ENCODE assay signal across 8 cellular contexts in genomic region chr16:30122621-30123160, GRCh38. TPM values are rescaled to one million over a fixed set of nuclear protein-coding genes. Genes with fewer than 3 reads are reported as not detected.
DNase-seq lines count a peak whose midpoint lies in the region; ATAC-seq, FAIRE-seq and TF ChIP-seq lines count a peak whose summit lies in the region.

No MANE protein-coding gene starts in this region.

- peak overlapping the region; percentile 38 for H3K4ac ChIP-seq in H1 (replicated peaks; ENCODE audit: insufficient read length, low read depth, low read length)

- H2BK12ac ChIP-seq in H1 (ENCODE audit: low read depth, low read length) = peak overlapping the region; percentile 68; the same call in 1 of the 2 replicates

- H3K27ac ChIP-seq in H1 (ENCODE audit: low read depth, low read length) = no peak overlapping the region
- peak overlapping the region; percentile 92 for H3K27ac ChIP-seq in muscle layer of duodenum (ENCODE audit: low read length)

- H3K14ac ChIP-seq in H1 (ENCODE audit: insufficient read length) = no peak overlapping the region

- FAIRE-seq in H1 (lab: Jason Lieb, UNC) = no peak

- no peak for TF ChIP-seq EP300 in H1 (IDR thresholded peaks at IDR 0.05; ENCODE audit: borderline replicate concordance in 1 of 2, low read depth in 2 of 2, low read length in 2 of 2)

- H3K27me3 ChIP-seq in H1 (replicated peaks in 1 of 4; ENCODE audit: control insufficient read depth in 3 of 4, extremely low read depth in 1 of 4, insufficient read depth in 3 of 4, low read length in 3 of 4) (peaks cover 0 to 2% (median under 1%) of the 10 kb centered on the region in 4 experiments; a peak in 1 of 7 replicates), muscle layer of duodenum (ENCODE audit: low read depth, low read length) (no peaks in the 10 kb centered on the region)

- H2BK20ac ChIP-seq in H1 (ENCODE audit: low read length) = no peak overlapping the region

- H3K36me3 ChIP-seq in H1 (ENCODE audit: control insufficient read depth in 2 of 4, insufficient read depth in 4 of 4, low read length in 3 of 4) (peaks cover 0 to 4% (median 0%) of the 10 kb centered on the region in 4 experiments; a peak in 1 of 8 replicates), muscle layer of duodenum (ENCODE audit: control insufficient read depth in 1 of 2, insufficient read depth in 2 of 2, low read length in 2 of 2) (peaks cover 15 to 25% of the 10 kb centered on the region in 2 donors)

- H4K91ac ChIP-seq in H1 (replicated peaks; ENCODE audit: insufficient read length, low read length) = peak overlapping the region; percentile 95

- H2AFZ ChIP-seq in H1 (ENCODE audit: low read length) = 0 out of 2 replicates have a peak overlapping the region, but pooled peaks have one; percentile 54

- CTCF ChIA-PET in H1 (lab: Charles Lee; ENCODE audit: partially characterized antibody) = interaction anchor here (2.5 to 4.2 kb wide), 2 partner anchors 10 to 11 kb away, joined by 20 to 30 read pairs; partner anchors contain the start of gene GDPD3

- H3K23me2 ChIP-seq in H1 (ENCODE audit: low read depth, low read length) = peaks cover 8% of the 10 kb centered on the region; the same call in 1 of the 2 replicates

- peak overlapping the region; percentile 33 for H2BK120ac ChIP-seq in H1 (replicated peaks; ENCODE audit: low read depth, low read length)

- H3K4me1 ChIP-seq in H1 (replicated peaks in 1 of 4; ENCODE audit: control insufficient read depth in 3 of 4, insufficient read depth in 4 of 4, low read length in 3 of 4) (peaks cover 0 to 6% (median 2%) of the 10 kb centered on the region in 4 experiments; a peak in 4 of 7 replicates), muscle layer of duodenum (ENCODE audit: control insufficient read depth in 1 of 2, insufficient read depth in 2 of 2, low read length in 2 of 2) (peaks cover 11 to 12% of the 10 kb centered on the region in 2 donors)

- H3K23ac ChIP-seq in H1 (ENCODE audit: insufficient read length) = no peak overlapping the region

- H4K5ac ChIP-seq in H1 (ENCODE audit: insufficient read length, low read depth, low read length) = peak overlapping the region; percentile 40

- H2AK5ac ChIP-seq in H1 (ENCODE audit: low read depth, low read length) = no peak overlapping the region

- H3K18ac ChIP-seq in H1 (ENCODE audit: extremely low read depth, low read length) = no peak overlapping the region; the same call in 1 of the 2 replicates

- no peaks in the 10 kb centered on the region for H3K9me3 ChIP-seq in H1 (ENCODE audit: insufficient read depth in 2 of 2, low read depth in 1 of 2, low read length in 1 of 2)
- no peaks in the 10 kb centered on the region for H3K9me3 ChIP-seq in muscle layer of duodenum (ENCODE audit: control insufficient read depth in 1 of 2, low read length in 2 of 2)

- TF ChIP-seq CTCF in H1 (IDR thresholded peaks at IDR 0.05; ENCODE audit: control extremely low read depth in 1 of 3, insufficient read depth in 1 of 3, low read depth in 1 of 3, low read length in 3 of 3) = no peak

- H3K9ac ChIP-seq in H1 (replicated peaks in 1 of 4; ENCODE audit: extremely low read depth in 1 of 4, low read depth in 3 of 4, low read length in 3 of 4) = peak overlapping the region in 1 of 4 experiments; percentile 46; a peak in 3 of 7 replicates

- WGBS in H1 (ENCODE audit: extremely low coverage in 1 of 2, insufficient coverage in 1 of 2, insufficient read length in 1 of 2, insufficient replicate concordance in 2 of 2, low coverage in 1 of 2, low lambda C conversion rate in 2 of 2, missing lambda C conversion rate in 1 of 2), 2 experiments = 7% methylated on average over 8 of the region's 41 CpGs; no CpG with 5 or more reads in 1 of the 2 experiments

- peak; percentile 70 for DNase-seq in NCI-H82 (lab: John Stamatoyannopoulos, UW)
- no peak for DNase-seq in NCI-H82 treated with DMSO at 0.1 percent for 48 hours (lab: John Stamatoyannopoulos, UW; ENCODE audit: unreplicated experiment)
- DNase-seq in H1 (ENCODE audit: low read depth in 1 of 2, low spot score in 2 of 2) = no peak
- DNase-seq in NCI-H774 (lab: John Stamatoyannopoulos, UW) = no peak
- no peak for DNase-seq in SHP77 treated with DMSO at 0.1 percent for 48 hours (lab: John Stamatoyannopoulos, UW)
- no peak for DNase-seq in cerebellum (ENCODE audit: low spot score)

- no peaks in the 10 kb centered on the region for H4K20me1 ChIP-seq in H1 (replicated peaks in 1 of 2; ENCODE audit: control insufficient read depth in 1 of 2, insufficient read depth in 2 of 2, low read length in 2 of 2)

- H2BK15ac ChIP-seq in H1 (ENCODE audit: low read length) = no peak overlapping the region

- H3K4me3 ChIP-seq in H1 (ENCODE audit: extremely low read depth in 1 of 4, insufficient read depth in 2 of 4, low read depth in 3 of 4, low read length in 4 of 4) = peak overlapping the region; percentile 54 to 74 (median 62)
- peak overlapping the region; percentile 72 to 77 for H3K4me3 ChIP-seq in muscle layer of duodenum (ENCODE audit: low read depth in 1 of 2, low read length in 2 of 2)

- TF ChIP-seq RAD21 in H1 (IDR thresholded peaks at IDR 0.05 in 1 of 2, conservative IDR thresholded peaks at IDR 0.05 in 1 of 2; ENCODE audit: low read depth in 2 of 2, low read length in 2 of 2) = no peak

- peak overlapping the region; percentile 94 for H3K56ac ChIP-seq in H1 (replicated peaks; ENCODE audit: insufficient read length, low read depth, low read length)

- peak in 1 of 2 experiments; percentile 22; a peak in 1 of 3 replicates for TF ChIP-seq POLR2A in H1 (IDR thresholded peaks at IDR 0.05; ENCODE audit: control extremely low read depth in 1 of 2, low read depth in 2 of 2, low read length in 2 of 2)

- peak overlapping the region; percentile 78; the same call in 1 of the 2 replicates for H2BK5ac ChIP-seq in H1 (ENCODE audit: low read depth, low read length)

- H3K4me2 ChIP-seq in H1 (ENCODE audit: insufficient read depth in 1 of 2, low read depth in 2 of 2, low read length in 2 of 2) = peak overlapping the region; percentile 65 to 92

- no peaks in the 10 kb centered on the region for H3K79me1 ChIP-seq in H1 (ENCODE audit: low read depth, low read length)

- POLR2A ChIA-PET in H1 (lab: Charles Lee; ENCODE audit: partially characterized antibody) = interaction anchor here (0.6 kb wide), 1 partner anchor 41 kb away, joined by 3 read pairs; no protein-coding TSS in a partner anchor

- no peak overlapping the region; the same call in 1 of the 2 replicates for H4K8ac ChIP-seq in H1 (ENCODE audit: extremely low read depth, insufficient read depth, low read length)

- H3K79me2 ChIP-seq in H1 (ENCODE audit: control insufficient read depth in 1 of 2, insufficient read depth in 2 of 2, low read length in 2 of 2) = no peaks in the 10 kb centered on the region

- ATAC-seq in SK-N-SH treated with all-trans-retinoic acid at 6 μM for 48 hours = peak; percentile 36

RNA-seq across cellular contexts. Expression of gene MAPK3, which starts 0.3 kb away (rescaled TPM):
- 28.7 and 40.1 TPM in 2 replicates for total RNA-seq in H1 (2021; fragmentation: NEBNext Ultra II Directional; extraction: Animal tissue kit (Norgen Biotek cat#: 25700))
- 67.9 and 96.1 TPM in 2 replicates for polyA plus RNA-seq in H1 (2011; rRNA removed)
- 37.9 TPM for polyA plus RNA-seq in H1 (2011; cell fraction: cytosol; rRNA removed)
- polyA plus RNA-seq in H1 (2011; cell fraction: nucleus; rRNA removed) = 60.8 TPM
- 26.6 to 38.0 TPM (median 31.9 TPM) in 4 replicates for polyA plus RNA-seq in H1 (2012, experiment 1 of 2)
- 49.5 TPM for polyA plus RNA-seq in H1 (2012, experiment 2 of 2)
- 38.1 TPM for polyA plus RNA-seq in H1 (2013, experiment 1 of 2)
- polyA plus RNA-seq in H1 (2013, experiment 2 of 2) = 43.5 TPM
- 17.3 and 24.2 TPM in 2 replicates for polyA minus RNA-seq in H1 (2011; rRNA and poly(A)+ RNA removed)
- polyA minus RNA-seq in H1 (2011; cell fraction: cytosol; rRNA and poly(A)+ RNA removed) = 11.2 TPM
- polyA minus RNA-seq in H1 (2011; cell fraction: nucleus; rRNA and poly(A)+ RNA removed) = 17.0 TPM
- total RNA-seq in cerebellum = 16.4 TPM

RNA-seq across cellular contexts. Expression of gene GDPD3, which starts 9.4 kb away (rescaled TPM):
- total RNA-seq in H1 (2021; fragmentation: NEBNext Ultra II Directional; extraction: Animal tissue kit (Norgen Biotek cat#: 25700)) = 1.5 TPM in 1 of 2 replicates, not detected in the other
- polyA plus RNA-seq in H1 (2011; rRNA removed) = 0.20 and 0.30 TPM in 2 replicates
- 0.35 TPM for polyA plus RNA-seq in H1 (2011; cell fraction: cytosol; rRNA removed)
- polyA plus RNA-seq in H1 (2011; cell fraction: nucleus; rRNA removed) = 1.7 TPM
- polyA plus RNA-seq in H1 (2012, experiment 1 of 2) = 1.9 to 4.0 TPM (median 2.5 TPM) in 4 replicates
- polyA plus RNA-seq in H1 (2012, experiment 2 of 2) = 0.29 TPM
- 1.3 TPM for polyA plus RNA-seq in H1 (2013, experiment 1 of 2)
- 1.7 TPM for polyA plus RNA-seq in H1 (2013, experiment 2 of 2)
- not detected in 2 replicates for polyA minus RNA-seq in H1 (2011; rRNA and poly(A)+ RNA removed)
- not detected for polyA minus RNA-seq in H1 (2011; cell fraction: cytosol; rRNA and poly(A)+ RNA removed)
- not detected for polyA minus RNA-seq in H1 (2011; cell fraction: nucleus; rRNA and poly(A)+ RNA removed)
- 1.1 TPM for total RNA-seq in cerebellum

RNA-seq across cellular contexts. Expression of gene YPEL3, which starts 26.7 kb away (rescaled TPM):
- 40.3 and 43.2 TPM in 2 replicates for total RNA-seq in H1 (2021; fragmentation: NEBNext Ultra II Directional; extraction: Animal tissue kit (Norgen Biotek cat#: 25700))
- polyA plus RNA-seq in H1 (2011; rRNA removed) = 53.3 and 91.8 TPM in 2 replicates
- 49.2 TPM for polyA plus RNA-seq in H1 (2011; cell fraction: cytosol; rRNA removed)
- 126 TPM for polyA plus RNA-seq in H1 (2011; cell fraction: nucleus; rRNA removed)
- 53.5 to 72.5 TPM (median 65.8 TPM) in 4 replicates for polyA plus RNA-seq in H1 (2012, experiment 1 of 2)
- 62.9 TPM for polyA plus RNA-seq in H1 (2012, experiment 2 of 2)
- polyA plus RNA-seq in H1 (2013, experiment 1 of 2) = 35.3 TPM
- 36.6 TPM for polyA plus RNA-seq in H1 (2013, experiment 2 of 2)
- polyA minus RNA-seq in H1 (2011; rRNA and poly(A)+ RNA removed) = 10.7 and 15.9 TPM in 2 replicates
- 17.5 TPM for polyA minus RNA-seq in H1 (2011; cell fraction: cytosol; rRNA and poly(A)+ RNA removed)
- polyA minus RNA-seq in H1 (2011; cell fraction: nucleus; rRNA and poly(A)+ RNA removed) = 27.2 TPM
- total RNA-seq in cerebellum = 19.3 TPM

RNA-seq across cellular contexts. Expression of gene TBX6, which starts 31.0 kb away (rescaled TPM):
- 2.3 and 2.8 TPM in 2 replicates for total RNA-seq in H1 (2021; fragmentation: NEBNext Ultra II Directional; extraction: Animal tissue kit (Norgen Biotek cat#: 25700))
- 2.2 and 3.6 TPM in 2 replicates for polyA plus RNA-seq in H1 (2011; rRNA removed)
- polyA plus RNA-seq in H1 (2011; cell fraction: cytosol; rRNA removed) = 1.5 TPM
- 4.9 TPM for polyA plus RNA-seq in H1 (2011; cell fraction: nucleus; rRNA removed)
- polyA plus RNA-seq in H1 (2012, experiment 1 of 2) = 2.1 to 4.8 TPM (median 3.4 TPM) in 4 replicates
- polyA plus RNA-seq in H1 (2012, experiment 2 of 2) = 3.3 TPM
- 2.4 TPM for polyA plus RNA-seq in H1 (2013, experiment 1 of 2)
- polyA plus RNA-seq in H1 (2013, experiment 2 of 2) = 2.0 TPM
- polyA minus RNA-seq in H1 (2011; rRNA and poly(A)+ RNA removed) = 0.20 and 0.44 TPM in 2 replicates
- 1.6 TPM for polyA minus RNA-seq in H1 (2011; cell fraction: cytosol; rRNA and poly(A)+ RNA removed)
- polyA minus RNA-seq in H1 (2011; cell fraction: nucleus; rRNA and poly(A)+ RNA removed) = 1.8 TPM
- total RNA-seq in cerebellum = 0.45 TPM

RNA-seq across cellular contexts. Expression of gene PPP4C, which starts 46.9 kb away (rescaled TPM):
- 148 TPM in 2 replicates for total RNA-seq in H1 (2021; fragmentation: NEBNext Ultra II Directional; extraction: Animal tissue kit (Norgen Biotek cat#: 25700))
- polyA plus RNA-seq in H1 (2011; rRNA removed) = 298 and 355 TPM in 2 replicates
- polyA plus RNA-seq in H1 (2011; cell fraction: cytosol; rRNA removed) = 266 TPM
- 241 TPM for polyA plus RNA-seq in H1 (2011; cell fraction: nucleus; rRNA removed)
- 134 to 209 TPM (median 190 TPM) in 4 replicates for polyA plus RNA-seq in H1 (2012, experiment 1 of 2)
- polyA plus RNA-seq in H1 (2012, experiment 2 of 2) = 229 TPM
- 96.9 TPM for polyA plus RNA-seq in H1 (2013, experiment 1 of 2)
- polyA plus RNA-seq in H1 (2013, experiment 2 of 2) = 101 TPM
- polyA minus RNA-seq in H1 (2011; rRNA and poly(A)+ RNA removed) = 329 and 355 TPM in 2 replicates
- 125 TPM for polyA minus RNA-seq in H1 (2011; cell fraction: cytosol; rRNA and poly(A)+ RNA removed)
- polyA minus RNA-seq in H1 (2011; cell fraction: nucleus; rRNA and poly(A)+ RNA removed) = 62.4 TPM
- total RNA-seq in cerebellum = 56.4 TPM
